Comparison of ENCODE assay signal across 19 cellular contexts in the genomic region with DNA sequence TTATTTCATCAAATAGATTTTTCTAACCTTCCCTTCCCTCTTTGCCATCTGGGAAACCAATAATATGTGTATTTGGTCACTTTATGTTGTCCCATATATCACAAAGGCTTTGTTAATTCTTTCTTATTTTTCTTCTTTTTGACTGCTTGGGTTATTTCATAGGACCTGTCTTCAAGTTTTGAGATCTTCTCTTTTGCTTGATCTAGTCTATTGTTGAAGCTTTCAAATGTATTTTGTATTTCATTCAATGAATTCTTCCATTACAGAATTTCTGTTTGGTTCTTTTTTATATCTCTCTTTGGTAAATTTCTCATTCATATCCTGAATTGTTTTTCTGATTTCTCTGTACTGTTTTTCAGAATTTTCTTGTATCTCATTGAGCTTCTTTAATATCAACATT.
"Had no signal": no experiment of that assay in that cellular context is flagged by ENCODE, and none has a peak within 500 bp of the region (broad histone marks: within the 10 kb centered on the region; RNA-seq: fewer than 3 reads in every experiment).

No MANE protein-coding gene starts in this region.

- H3K27me3 ChIP-seq: colonic mucosa, esophagus squamous epithelium, heart left ventricle, neural progenitor cell, ovary, right atrium auricular region, tibial artery, upper lobe of left lung, vagina had no signal

- H3K9me3 ChIP-seq: colonic mucosa, ovary had no signal

- DNase-seq: colonic mucosa; dermis blood vessel endothelial cell; esophagus squamous epithelium; foreskin fibroblast; heart left ventricle; islet precursor cell; mammary epithelial cell; nucleus accumbens; ovary; small intestine; stimulated activated CD4-positive, alpha-beta T cell treated with anti-CD3 and anti-CD28 coated beads, Interleukin-12 subunit alpha, Interleukin-12 subunit beta, amount 100 ng/mL, for 4 hours; tibial artery; upper lobe of left lung had no signal

- H3K9ac ChIP-seq: neural progenitor cell had no signal

- H3K4me3 Mint-ChIP-seq: mesothelial cell of epicardium; natural killer cell treated with Interleukin-12 subunit alpha and Interleukin-12 subunit beta and Interleukin-15 and Interleukin-18, amount 100 ng/mL, for 72 hours; neural progenitor cell; stimulated activated naive CD8-positive, alpha-beta T cell treated with anti-CD3 and anti-CD28 coated beads, Interleukin-15, Interleukin-2, amounts not matched to agents 100 ng/mL and 50 ng/mL, for 24 hours had no signal

- H2AFZ ChIP-seq: neural progenitor cell had no signal

- H3K27ac Mint-ChIP-seq: mesothelial cell of epicardium; neural progenitor cell; stimulated activated naive CD8-positive, alpha-beta T cell treated with anti-CD3 and anti-CD28 coated beads, Interleukin-15, Interleukin-2, amounts not matched to agents 100 ng/mL and 50 ng/mL, for 24 hours had no signal

- H3K4me1 ChIP-seq: colonic mucosa, vagina had no signal

- ATAC-seq: natural killer cell treated with Interleukin-12 subunit alpha and Interleukin-12 subunit beta and Interleukin-15 and Interleukin-18, amount 100 ng/mL, for 72 hours had no signal

- H3K27ac ChIP-seq: colonic mucosa, esophagus squamous epithelium, heart left ventricle, neural progenitor cell, ovary, right atrium auricular region, tibial artery, upper lobe of left lung, vagina had no signal

- H3K27me3 Mint-ChIP-seq: natural killer cell treated with Interleukin-12 subunit alpha and Interleukin-12 subunit beta and Interleukin-15 and Interleukin-18, amount 100 ng/mL, for 72 hours; stimulated activated naive CD8-positive, alpha-beta T cell treated with anti-CD3 and anti-CD28 coated beads, Interleukin-15, Interleukin-2, amounts not matched to agents 100 ng/mL and 50 ng/mL, for 24 hours had no signal

- H3K4me2 ChIP-seq: neural progenitor cell had no signal

- H3K4me3 ChIP-seq: colonic mucosa, esophagus squamous epithelium, heart left ventricle, neural progenitor cell, ovary, right atrium auricular region, tibial artery, upper lobe of left lung, vagina had no signal

- H3K4me1 Mint-ChIP-seq: mesothelial cell of epicardium, neural progenitor cell had no signal

- H3K36me3 ChIP-seq: colonic mucosa, ovary had no signal
